Comparison of ENCODE assay signal across 11 cellular contexts in the genomic region with DNA sequence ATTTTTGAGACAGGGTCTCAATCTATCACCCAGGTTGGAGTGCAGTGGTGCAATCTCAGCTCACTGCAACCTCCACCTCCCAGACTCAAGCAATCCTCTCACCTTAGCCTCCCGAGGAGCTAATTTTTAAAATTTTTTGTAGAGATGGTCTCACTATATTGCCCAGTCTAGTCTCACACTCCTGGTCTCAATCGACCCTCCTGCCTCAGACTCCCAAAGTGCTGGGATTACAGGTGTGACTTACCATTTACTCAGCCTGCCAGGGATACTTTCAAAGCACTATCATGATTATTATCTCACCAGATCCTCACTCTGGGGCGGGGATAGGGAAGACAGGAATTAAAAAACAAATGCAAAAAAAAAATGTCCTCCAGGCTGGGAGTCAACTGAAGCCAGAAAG.
DNase-seq lines count a peak whose midpoint lies in the region; ATAC-seq, FAIRE-seq and TF ChIP-seq lines count a peak whose summit lies in the region.
"Had no signal": no experiment of that assay in that cellular context is flagged by ENCODE, and none has a peak within 500 bp of the region (broad histone marks: within the 10 kb centered on the region; RNA-seq: fewer than 3 reads in every experiment).

No MANE protein-coding gene starts in this region.

- ATAC-seq in CD4-positive, CD25-positive, alpha-beta regulatory T cell (ENCODE audit: low read depth in 2 of 2): no peak
- ATAC-seq in pancreas (no peak), HG03457 (IDR thresholded peaks at IDR 0.05; ENCODE audit: unreplicated experiment) (no peak), HG03045 (IDR thresholded peaks at IDR 0.05; ENCODE audit: unreplicated experiment) (no peak)

- H3K4me3 ChIP-seq in CD4-positive, CD25-positive, alpha-beta regulatory T cell (ENCODE audit: low read depth, low read length): no peak overlapping the region
- no peak overlapping the region for H3K4me3 ChIP-seq in SJSA1
- H3K4me3 ChIP-seq in esophagus (ENCODE audit: low read depth in 1 of 2, low read length in 2 of 2): no peak overlapping the region
- no peak overlapping the region for H3K4me3 ChIP-seq in pancreas

- H3K27me3 ChIP-seq in CD4-positive, CD25-positive, alpha-beta regulatory T cell (ENCODE audit: control insufficient read depth, insufficient read depth, low read length): no peaks in the 10 kb centered on the region
- H3K27me3 ChIP-seq in SJSA1 (replicated peaks) (no peaks in the 10 kb centered on the region), esophagus (ENCODE audit: control insufficient read depth in 1 of 2, insufficient read depth in 2 of 2, low read length in 2 of 2) (no peaks in the 10 kb centered on the region), pancreas (no peaks in the 10 kb centered on the region)
- H3K27me3 ChIP-seq: ovary had no signal

- no peak for TF ChIP-seq CTCF in pancreas (IDR thresholded peaks at IDR 0.05)

- H3K4me1 Mint-ChIP-seq in CD4-positive, CD25-positive, alpha-beta regulatory T cell: peaks cover 6 to 67% (median 21%) of the 10 kb centered on the region in 4 donors

- H3K36me3 ChIP-seq in CD4-positive, CD25-positive, alpha-beta regulatory T cell (ENCODE audit: control insufficient read depth, insufficient read depth, low read length): no peaks in the 10 kb centered on the region
- H3K36me3 ChIP-seq in SJSA1: no peaks in the 10 kb centered on the region
- no peaks in the 10 kb centered on the region for H3K36me3 ChIP-seq in esophagus (ENCODE audit: control insufficient read depth in 2 of 2, insufficient read depth in 2 of 2, low read length in 1 of 2)
- H3K36me3 ChIP-seq in pancreas: no peaks in the 10 kb centered on the region
- H3K36me3 ChIP-seq: ovary had no signal

- 63 to 65% methylated on average over 3 of the region's 3 CpGs for WGBS in esophagus, 2 donors
- WGBS in pancreas, 2 donors: 80 to 82% methylated on average over 3 of the region's 3 CpGs

- H3K9me3 ChIP-seq in CD4-positive, CD25-positive, alpha-beta regulatory T cell (ENCODE audit: control insufficient read depth in 2 of 2, low read length in 2 of 2): no peaks in the 10 kb centered on the region
- H3K9me3 ChIP-seq in SJSA1 (replicated peaks) (no peaks in the 10 kb centered on the region), esophagus (ENCODE audit: control insufficient read depth in 2 of 2, insufficient read depth in 1 of 2, low read depth in 1 of 2, low read length in 1 of 2) (no peaks in the 10 kb centered on the region), pancreas (no peaks in the 10 kb centered on the region)
- H3K9me3 ChIP-seq: ovary had no signal

- peaks cover 0 to 2% (median 0%) of the 10 kb centered on the region in 7 donors for H3K9me3 Mint-ChIP-seq in CD4-positive, CD25-positive, alpha-beta regulatory T cell

- H3K27me3 Mint-ChIP-seq in CD4-positive, CD25-positive, alpha-beta regulatory T cell: no peaks in the 10 kb centered on the region

- FAIRE-seq in pancreas (lab: Jason Lieb, UNC): no peak

- H3K36me3 Mint-ChIP-seq in CD4-positive, CD25-positive, alpha-beta regulatory T cell: no peaks in the 10 kb centered on the region

- no peak for DNase-seq in CD4-positive, CD25-positive, alpha-beta regulatory T cell
- no peak for DNase-seq in SJSA1 (ENCODE audit: low read depth in 1 of 2, low spot score in 2 of 2)
- DNase-seq in pancreas: no peak
- DNase-seq in HuH-7 (ENCODE audit: low spot score): no peak
- DNase-seq in globus pallidus (ENCODE audit: low spot score): no peak
- DNase-seq: activated gamma-delta T cell treated with Interleukin-2 at 50 U/mL for 16 hours, NCI-H1436 had no signal

- peaks cover 55% of the 10 kb centered on the region for H3K4me1 ChIP-seq in CD4-positive, CD25-positive, alpha-beta regulatory T cell (ENCODE audit: control insufficient read depth, insufficient read depth, low read length, poor library complexity, severe bottlenecking)
- H3K4me1 ChIP-seq in SJSA1 (replicated peaks) (peaks cover 82% of the 10 kb centered on the region), esophagus (ENCODE audit: control insufficient read depth in 2 of 2, insufficient read depth in 2 of 2, low read length in 1 of 2) (peaks cover 6 to 36% of the 10 kb centered on the region in 2 donors), pancreas (peaks cover 7 to 44% (median 14%) of the 10 kb centered on the region in 3 donors)

- intact Hi-C loops in pancreas (cut with DNase I): loop anchor here in 1 of 3 donors (10.0 kb wide), 1 partner anchor 70 kb away; a partner anchor contains a TSS

- H3K27ac Mint-ChIP-seq in CD4-positive, CD25-positive, alpha-beta regulatory T cell: peak overlapping the region; percentile 79 to 99 (median 87)

- H3K27ac ChIP-seq in CD4-positive, CD25-positive, alpha-beta regulatory T cell (ENCODE audit: insufficient read depth, low read length, poor library complexity, severe bottlenecking): peak overlapping the region; percentile 18
- H3K27ac ChIP-seq in SJSA1 (peak overlapping the region; percentile 87), esophagus (ENCODE audit: low read depth in 2 of 2, low read length in 1 of 2) (peak overlapping the region; percentile 95), pancreas (peak overlapping the region in 3 of 4 donors; percentile 76 to 96 (median 88))

- no peak overlapping the region for H3K4me3 Mint-ChIP-seq in CD4-positive, CD25-positive, alpha-beta regulatory T cell

Comparison
In these comparisons a context has a peak if more than half of its experiments do, and no peak if none do; other contexts are left out.
1. H3K27ac ChIP-seq: peak in every context shown above with its lines; median percentile 95 in esophagus; 88 in pancreas; 87 in SJSA1; 18 in CD4-positive, CD25-positive, alpha-beta regulatory T cell.